23 cellular contexts compared by ENCODE assay signal in the genomic region with DNA sequence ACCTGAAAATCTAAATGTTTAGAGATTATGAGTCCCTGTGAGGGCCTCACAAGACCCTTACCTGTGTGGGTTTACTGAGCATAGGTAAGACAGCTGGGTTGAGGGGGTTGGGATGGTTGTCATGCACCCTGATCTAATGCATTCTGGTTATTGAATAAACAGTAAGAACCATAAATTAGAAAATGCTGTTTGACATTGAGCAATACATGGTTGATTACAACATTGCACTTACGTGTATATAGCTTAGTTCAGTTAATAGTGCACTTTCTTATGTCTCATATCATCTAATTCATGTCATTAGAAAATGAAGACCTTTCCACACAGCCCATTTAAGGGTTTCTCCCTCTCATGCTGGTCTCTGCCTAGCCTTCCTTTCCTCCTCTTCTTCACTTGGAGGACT.
DNase-seq lines count a peak whose midpoint lies in the region; ATAC-seq and TF ChIP-seq lines count a peak whose summit lies in the region.
"Had no signal": no experiment of that assay in that cellular context is flagged by ENCODE, and none has a peak within 500 bp of the region (broad histone marks: within the 10 kb centered on the region; RNA-seq: fewer than 3 reads in every experiment).

No MANE protein-coding gene starts in this region.

- H3K36me3 Mint-ChIP-seq in natural killer cell = no peaks in the 10 kb centered on the region
- H3K36me3 Mint-ChIP-seq: CD4-positive, CD25-positive, alpha-beta regulatory T cell; IgD-negative memory B cell had no signal

- intact Hi-C loops in natural killer cell (cut with micrococcal nuclease) = no loop called here

- no peak overlapping the region for H3K4me3 Mint-ChIP-seq in natural killer cell
- H3K4me3 Mint-ChIP-seq: CD4-positive, CD25-positive, alpha-beta regulatory T cell; IgD-negative memory B cell had no signal

- H3K9me3 Mint-ChIP-seq in natural killer cell = no peaks in the 10 kb centered on the region

- H3K27ac Mint-ChIP-seq in natural killer cell = no peak overlapping the region
- H3K27ac Mint-ChIP-seq: CD4-positive, CD25-positive, alpha-beta regulatory T cell; IgD-negative memory B cell had no signal

- TF ChIP-seq POLR2A in NB4 (IDR thresholded peaks at IDR 0.05; ENCODE audit: extremely low read depth, insufficient read length) = no peak

- peak overlapping the region; percentile 46 for H3K27ac ChIP-seq in epithelial cell of prostate
- H3K27ac ChIP-seq: BLaER1, GM23248, Peyer's patch, SK-N-MC had no signal

- no peak overlapping the region for H3K4me3 ChIP-seq in NB4 (ENCODE audit: low read depth, low read length)
- H3K4me3 ChIP-seq: BLaER1, GM23248, Peyer's patch, SK-N-MC had no signal

- TF ChIP-seq CTCF in NB4 (IDR thresholded peaks at IDR 0.05; ENCODE audit: low read depth, low read length) (no peak), natural killer cell (IDR thresholded peaks at IDR 0.05) (no peak)

- DNase-seq in NOMO-1 treated with DMSO at 0.1 percent for 48 hours (lab: John Stamatoyannopoulos, UW; ENCODE audit: unreplicated experiment) = peak; percentile 58
- no peak for DNase-seq in NOMO-1 treated with dmso at 0.1 percent for 144 hours (lab: John Stamatoyannopoulos, UW; ENCODE audit: unreplicated experiment)
- peak; percentile 77 for DNase-seq in NB4 (ENCODE audit: low read depth)
- DNase-seq in epithelial cell of prostate (ENCODE audit: low read depth, low spot score) = no peak
- DNase-seq in natural killer cell = no peak
- DNase-seq: 8988T; CD4-positive, CD25-positive, alpha-beta regulatory T cell; GM23248; H7; NCI-H1048; NCI-H1417; NCI-H1694; NCI-H2029 treated with DMSO at 0.1 percent for 48 hours; NCI-H2227 treated with DMSO at 0.1 percent for 48 hours; NCI-H69; OCI-M1; Peyer's patch; SIG-M5 had no signal

- ATAC-seq in HG03460 (IDR thresholded peaks at IDR 0.05; ENCODE audit: unreplicated experiment) = no peak
- ATAC-seq in GM18867 (IDR thresholded peaks at IDR 0.05; ENCODE audit: unreplicated experiment) = no peak
- ATAC-seq in natural killer cell = no peak

- peaks cover 0 to 32% of the 10 kb centered on the region in 2 donors for H3K27me3 Mint-ChIP-seq in natural killer cell (ENCODE audit: low read depth in 2 of 2)

- H3K4me1 Mint-ChIP-seq in natural killer cell = no peaks in the 10 kb centered on the region
- H3K4me1 Mint-ChIP-seq: CD4-positive, CD25-positive, alpha-beta regulatory T cell; IgD-negative memory B cell had no signal

Comparison
In these comparisons a context has a peak if more than half of its experiments do, and no peak if none do; other contexts are left out.
1. DNase-seq: peak in NOMO-1 treated with DMSO at 0.1 percent for 48 hours (single experiment) and NB4 (single experiment); none in NOMO-1 treated with dmso at 0.1 percent for 144 hours (single experiment), epithelial cell of prostate (single experiment) and natural killer cell (single experiment).